8 cellular contexts compared by ENCODE assay signal in genomic region chr11:62555464-62556092, GRCh38. TPM values are rescaled to one million over a fixed set of nuclear protein-coding genes. Genes with fewer than 3 reads are reported as not detected.
A peak's percentile ranks its signal among the peaks of the same experiment; 100 is the strongest.
DNase-seq lines count a peak whose midpoint lies in the region; ATAC-seq and TF ChIP-seq lines count a peak whose summit lies in the region.

No MANE protein-coding gene starts in this region.

- TF ChIP-seq CTCF in AG04449 (IDR thresholded peaks at IDR 0.05; ENCODE audit: insufficient read depth, low read length, missing control alignments) (no peak), ovary (IDR thresholded peaks at IDR 0.05) (no peak)

- H3K4me1 ChIP-seq in ovary (ENCODE audit: insufficient read depth) = peaks cover 30% of the 10 kb centered on the region

- POLR2A ChIA-PET in AG04449 (lab: Yijun Ruan, JAX) = interaction anchor here (1.0 to 4.7 kb wide), 4 partner anchors 9 to 18 kb away, joined by 3 to 77 read pairs (median 7); partner anchors contain the start of genes AHNAK and EEF1G

- peak overlapping the region; percentile 39 for H3K4me3 ChIP-seq in AG04449 (ENCODE audit: low read depth, low read length)
- H3K4me3 ChIP-seq in Jurkat, Clone E6-1 (ENCODE audit: low read length) = peak overlapping the region; percentile 43
- no peak overlapping the region for H3K4me3 ChIP-seq in ovary

- H3K36me3 ChIP-seq in ovary = no peaks in the 10 kb centered on the region

- no peaks in the 10 kb centered on the region for H3K27me3 ChIP-seq in ovary

- DNase-seq in AG04449 (ENCODE audit: low read depth, low spot score) = no peak
- peak; percentile 88 for DNase-seq in Jurkat, Clone E6-1 (ENCODE audit: low read depth, low spot score)
- DNase-seq in activated CD4-positive, alpha-beta T cell treated with anti-CD3 and anti-CD28 coated beads for 4 hours = peak; percentile 22 to 47
- DNase-seq in erythroblast (lab: John Stamatoyannopoulos, UW) = peak; percentile 48 to 54
- no peak for DNase-seq in ovary
- DNase-seq in AG20443 (ENCODE audit: low spot score) = no peak

- CTCF ChIA-PET in AG04449 (lab: Yijun Ruan, JAX) = interaction anchor here (0.7 to 19.1 kb wide), 6 partner anchors 12 to 161 kb away, joined by 3 to 337 read pairs (median 26); partner anchors contain the start of genes AHNAK and SCGB1A1

- H3K27ac ChIP-seq in ovary = peak overlapping the region; percentile 2 to 68

- intact Hi-C loops in ovary (cut with DNase I) = loop anchor here in 2 of 4 donors (5.0 to 10.0 kb wide), 3 partner anchors 138 to 1059 kb away; partner anchors contain the start of genes PLAAT3 (in 1 of the 2) and SCGB1A1 (in 1 of the 2)

- peak; percentile 3 for TF ChIP-seq POLR2A in erythroblast (IDR thresholded peaks at IDR 0.05; ENCODE audit: low read length)
- TF ChIP-seq POLR2A in ovary (IDR thresholded peaks at IDR 0.05) = no peak

- H3K9me3 ChIP-seq in ovary = no peaks in the 10 kb centered on the region

- no peak for TF ChIP-seq EP300 in ovary (IDR thresholded peaks at IDR 0.05)

- ATAC-seq in GM19035 (IDR thresholded peaks at IDR 0.05; ENCODE audit: unreplicated experiment) (peak; percentile 40), HG03469 (IDR thresholded peaks at IDR 0.05; ENCODE audit: unreplicated experiment) (no peak)

- WGBS in ovary, 3 donors = 13 to 24% (median 19%) methylated on average over 4 of the region's 4 CpGs

RNA-seq across cellular contexts. Expression of gene AHNAK, which starts 9.0 kb away (rescaled TPM):
- polyA plus RNA-seq in Jurkat, Clone E6-1 (2012; ENCODE audit: insufficient read depth, insufficient read length) = 4.6 TPM
- 100 to 1,000 TPM; 353 to 699 (median 607) TPM for total RNA-seq in ovary
- 100 to 1,000 TPM; 114 to 376 TPM for polyA plus RNA-seq in ovary

RNA-seq across cellular contexts. Expression of gene EEF1G, which starts 18.1 kb away (rescaled TPM):
- polyA plus RNA-seq in Jurkat, Clone E6-1 (2012; ENCODE audit: insufficient read depth, insufficient read length) = 2,178 TPM
- 1,000 to 10,000 TPM; 2,147 to 3,018 (median 2,446) TPM for total RNA-seq in ovary
- polyA plus RNA-seq in ovary = 1,000 to 10,000 TPM; 2,476 to 3,023 TPM

RNA-seq across cellular contexts. Expression of gene TUT1, which starts 35.7 kb away (rescaled TPM):
- polyA plus RNA-seq in Jurkat, Clone E6-1 (2012; ENCODE audit: insufficient read depth, insufficient read length) = 33.1 TPM
- total RNA-seq in ovary = 10 to 100 TPM in 5 of 7 donors, 1 to 10 TPM in 2; 6.9 to 27.3 (median 21.1) TPM
- 10 to 100 TPM in 1 of 2 donors, 1 to 10 TPM in 1; 5.9 to 18.3 TPM for polyA plus RNA-seq in ovary

RNA-seq across cellular contexts. Expression of gene MTA2, which starts 46.1 kb away (rescaled TPM):
- 194 TPM for polyA plus RNA-seq in Jurkat, Clone E6-1 (2012; ENCODE audit: insufficient read depth, insufficient read length)
- total RNA-seq in ovary = 100 to 1,000 TPM in 3 of 7 donors, 10 to 100 TPM in 4; 41.5 to 130 (median 89.8) TPM
- polyA plus RNA-seq in ovary = 10 to 100 TPM; 54.2 to 90.4 TPM

RNA-seq across cellular contexts. Expression of gene EML3, which starts 57.0 kb away (rescaled TPM):
- polyA plus RNA-seq in Jurkat, Clone E6-1 (2012; ENCODE audit: insufficient read depth, insufficient read length) = 69.3 TPM
- 100 to 1,000 TPM in 3 of 7 donors, 10 to 100 TPM in 4; 38.1 to 138 (median 96.0) TPM for total RNA-seq in ovary
- 10 to 100 TPM; 29.9 to 59.1 TPM for polyA plus RNA-seq in ovary

Comparison
In these comparisons a context has a peak if more than half of its experiments do, and no peak if none do; other contexts are left out.
1. DNase-seq: peak in Jurkat, Clone E6-1 (single experiment), activated CD4-positive, alpha-beta T cell treated with anti-CD3 and anti-CD28 coated beads for 4 hours (2 of 2) and erythroblast (2 of 2); none in AG04449 (single experiment), ovary (0 of 5) and AG20443 (single experiment).